ENCODE assay signal across 8 cellular contexts in the genomic region with DNA sequence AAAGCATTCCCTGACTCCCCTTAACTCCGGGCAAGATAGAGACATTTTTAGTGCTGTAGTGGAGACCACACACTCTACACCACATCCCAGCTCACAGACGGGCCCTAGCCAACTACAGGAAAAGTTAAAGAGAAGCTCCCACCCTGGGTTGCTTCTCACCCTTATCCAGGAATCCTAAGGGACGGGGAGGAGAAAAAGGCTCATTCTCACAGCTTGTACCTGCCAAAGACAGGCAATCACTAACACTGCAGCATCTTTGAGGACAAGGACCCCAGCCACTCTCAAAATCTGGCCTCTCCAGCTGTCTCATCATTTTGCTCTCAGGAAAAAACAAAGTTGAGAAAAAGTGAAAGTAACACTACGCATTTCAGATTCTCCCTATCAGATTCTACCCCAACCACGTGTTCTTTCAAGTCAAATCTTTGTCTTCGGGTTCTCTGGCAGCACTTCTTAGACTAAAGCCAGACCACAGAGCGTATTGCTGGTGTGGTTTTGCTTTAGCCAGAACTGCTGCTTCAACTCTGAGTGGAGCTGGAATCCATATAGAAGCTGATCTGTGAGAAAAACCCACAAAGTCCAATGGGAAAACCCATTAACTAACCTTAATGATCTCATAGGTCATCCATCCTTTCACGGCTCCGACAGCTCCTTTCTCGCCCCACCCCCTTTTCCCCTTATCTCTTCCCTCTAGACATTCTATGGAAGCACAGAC.
DNase-seq lines count a peak whose midpoint lies in the region; ATAC-seq and TF ChIP-seq lines count a peak whose summit lies in the region.

No MANE protein-coding gene starts in this region.

- peak overlapping the region; percentile 85 to 97 (median 94) for H3K27ac Mint-ChIP-seq in CD4-positive, alpha-beta memory T cell

- no peaks in the 10 kb centered on the region for H3K9me3 ChIP-seq in CD4-positive, alpha-beta memory T cell (ENCODE audit: control insufficient read depth in 1 of 2, low read length in 2 of 2)
- H3K9me3 ChIP-seq in mononuclear cell (ENCODE audit: low read depth, low read length), result no peaks in the 10 kb centered on the region

- H3K27me3 Mint-ChIP-seq in CD4-positive, alpha-beta memory T cell, result no peaks in the 10 kb centered on the region

- CTCF ChIA-PET in CD4-positive, alpha-beta memory T cell (lab: Charles Lee; ENCODE audit: partially characterized antibody), result interaction anchor here (0.8 to 2.5 kb wide), 9 partner anchors 12 to 291 kb away, joined by 3 to 21 read pairs (median 4); no protein-coding TSS in a partner anchor

- no peaks in the 10 kb centered on the region for H3K36me3 ChIP-seq in CD4-positive, alpha-beta memory T cell (ENCODE audit: insufficient read depth, low read length)

- no peaks in the 10 kb centered on the region for H3K36me3 Mint-ChIP-seq in CD4-positive, alpha-beta memory T cell

- DNase-seq in CD4-positive, alpha-beta memory T cell, result peak; percentile 72 to 83 (median 79)
- DNase-seq in NB4 (ENCODE audit: low read depth), result peak; percentile 60
- peak; percentile 88 for DNase-seq in astrocyte of the hippocampus (ENCODE audit: low read depth, low spot score)
- no peak for DNase-seq in posterior cingulate gyrus
- DNase-seq in putamen (ENCODE audit: low spot score), result no peak
- DNase-seq in NCI-H1105 treated with DMSO at 0.1 percent for 48 hours (lab: John Stamatoyannopoulos, UW), result no peak

- H3K9me3 Mint-ChIP-seq in CD4-positive, alpha-beta memory T cell, result no peaks in the 10 kb centered on the region

- TF ChIP-seq CTCF in NB4 (IDR thresholded peaks at IDR 0.05; ENCODE audit: low read depth, low read length), result no peak

- peak overlapping the region; percentile 56 to 65 for H3K4me3 ChIP-seq in CD4-positive, alpha-beta memory T cell (ENCODE audit: low read length in 2 of 2)
- peak overlapping the region; percentile 21 for H3K4me3 ChIP-seq in NB4 (ENCODE audit: low read depth, low read length)
- peak overlapping the region; percentile 6 for H3K4me3 ChIP-seq in mononuclear cell (ENCODE audit: low read length)

- no peak for TF ChIP-seq POLR2A in NB4 (IDR thresholded peaks at IDR 0.05; ENCODE audit: extremely low read depth, insufficient read length)

- ATAC-seq in GM21390 (IDR thresholded peaks at IDR 0.05; ENCODE audit: unreplicated experiment), result peak; percentile 83

- peak overlapping the region; percentile 74 to 92 (median 84) for H3K4me3 Mint-ChIP-seq in CD4-positive, alpha-beta memory T cell

- POLR2A ChIA-PET in CD4-positive, alpha-beta memory T cell (lab: Charles Lee; ENCODE audit: partially characterized antibody), result interaction anchor here (0.7 to 5.2 kb wide), 21 partner anchors 9 to 570 kb away, joined by 3 to 120 read pairs (median 6); no protein-coding TSS in a partner anchor

- peak overlapping the region; percentile 57 for H3K27ac ChIP-seq in CD4-positive, alpha-beta memory T cell (ENCODE audit: low read depth, low read length)

- no peaks in the 10 kb centered on the region for H3K27me3 ChIP-seq in CD4-positive, alpha-beta memory T cell (ENCODE audit: insufficient read depth, low read length)
- no peaks in the 10 kb centered on the region for H3K27me3 ChIP-seq in mononuclear cell (ENCODE audit: insufficient read depth, low read length)

- H3K4me1 Mint-ChIP-seq in CD4-positive, alpha-beta memory T cell, result peaks cover 35 to 86% (median 62%) of the 10 kb centered on the region in 4 donors

- peaks cover 88% of the 10 kb centered on the region for H3K4me1 ChIP-seq in CD4-positive, alpha-beta memory T cell (ENCODE audit: insufficient read depth, low read length)
- H3K4me1 ChIP-seq in mononuclear cell (ENCODE audit: insufficient read depth, low read length), result peaks cover 38% of the 10 kb centered on the region

- intact Hi-C loops in CD4-positive, alpha-beta memory T cell (cut with micrococcal nuclease), result loop anchor here (1.0 to 10.0 kb wide), 4 partner anchors 36 to 518 kb away; no protein-coding TSS in a partner anchor
- intact Hi-C loops in posterior cingulate gyrus (cut with DNase I), result no loop called here

Comparison
In these comparisons a context has a peak if more than half of its experiments do, and no peak if none do; other contexts are left out.
1. DNase-seq: peak in CD4-positive, alpha-beta memory T cell (5 of 5), NB4 (single experiment) and astrocyte of the hippocampus (single experiment); none in posterior cingulate gyrus (0 of 10), putamen (single experiment) and NCI-H1105 treated with DMSO at 0.1 percent for 48 hours (single experiment).
2. H3K4me3 ChIP-seq: peak in every context shown above with its lines; median percentile 60 in CD4-positive, alpha-beta memory T cell; 21 in NB4; 6 in mononuclear cell.